In the genomic region with DNA sequence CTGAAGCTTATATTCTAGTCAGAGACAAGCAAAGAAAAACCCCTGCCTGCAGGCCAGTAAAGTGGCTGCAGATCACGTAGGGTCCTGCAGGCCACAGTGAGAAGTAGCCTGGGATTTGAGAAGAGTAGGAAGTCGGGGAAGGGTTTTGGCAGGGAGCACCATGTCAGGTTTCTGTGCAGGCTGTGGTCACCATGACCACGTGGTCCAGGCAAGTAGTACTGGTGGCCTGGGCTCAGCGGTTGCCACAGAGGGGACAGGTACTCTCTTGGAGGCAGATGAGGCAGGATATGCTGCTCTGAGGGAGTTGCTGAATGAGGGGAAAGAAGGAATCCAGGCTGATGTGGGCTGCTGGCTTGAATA, we compare ENCODE assay signal across 1 cellular context.
TF ChIP-seq lines count a peak whose summit lies in the region.

No MANE protein-coding gene starts in this region.

TF ChIP-seq in K562, 482 proteins besides CTCF, POLR2A, EP300 and RAD21 (continued from another document):
- TF ChIP-seq, protein P1, sequence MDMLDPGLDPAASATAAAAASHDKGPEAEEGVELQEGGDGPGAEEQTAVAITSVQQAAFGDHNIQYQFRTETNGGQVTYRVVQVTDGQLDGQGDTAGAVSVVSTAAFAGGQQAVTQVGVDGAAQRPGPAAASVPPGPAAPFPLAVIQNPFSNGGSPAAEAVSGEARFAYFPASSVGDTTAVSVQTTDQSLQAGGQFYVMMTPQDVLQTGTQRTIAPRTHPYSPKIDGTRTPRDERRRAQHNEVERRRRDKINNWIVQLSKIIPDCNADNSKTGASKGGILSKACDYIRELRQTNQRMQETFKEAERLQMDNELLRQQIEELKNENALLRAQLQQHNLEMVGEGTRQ (CRISPR knock-in tag; IDR thresholded peaks at IDR 0.05), result peak; percentile 19; the same call in 1 of the 2 replicates
